In the genomic region with DNA sequence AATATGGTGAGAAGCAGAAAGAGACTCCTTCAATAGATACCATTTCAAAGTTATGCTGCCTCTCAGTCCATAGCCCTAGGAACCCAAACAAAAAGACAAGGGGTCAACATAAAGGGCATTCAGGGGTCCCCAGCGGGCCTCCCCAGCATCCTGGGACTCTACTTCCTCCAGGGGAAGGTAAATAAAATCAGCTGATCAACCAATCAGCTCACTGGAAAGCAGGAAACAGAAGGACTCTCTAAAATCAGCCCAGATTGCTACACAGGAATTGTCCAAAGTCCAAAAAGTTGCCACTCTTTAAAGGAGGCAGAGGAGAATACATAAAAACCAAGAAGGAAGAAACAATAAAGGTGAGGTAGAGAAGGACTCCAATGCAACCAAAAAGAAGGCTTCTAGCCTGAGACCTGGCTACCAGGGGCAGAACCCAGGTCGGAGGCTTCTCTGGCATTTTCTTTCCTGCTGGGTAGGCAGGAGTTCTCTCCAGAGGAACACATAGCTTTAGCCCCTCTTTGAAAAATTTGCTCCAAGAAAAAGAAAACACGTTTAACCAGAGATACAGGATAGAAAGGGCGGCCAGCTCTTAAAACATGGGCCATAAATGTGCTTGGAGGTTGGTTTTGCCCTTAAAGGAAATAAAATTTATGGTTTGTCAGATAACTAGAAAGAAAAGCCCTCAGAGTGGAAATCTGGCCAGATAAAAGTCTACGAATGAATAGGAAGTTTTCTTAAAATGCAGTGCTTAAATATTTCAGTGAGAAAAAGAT, we compare ENCODE assay signal across 1 cellular context.
TF ChIP-seq lines count a peak whose summit lies in the region.

No MANE protein-coding gene starts in this region.

TF ChIP-seq in HepG2, 621 proteins besides CTCF, POLR2A, EP300 and RAD21 (continued from another document and continues in another):
- TF ChIP-seq, protein P1, sequence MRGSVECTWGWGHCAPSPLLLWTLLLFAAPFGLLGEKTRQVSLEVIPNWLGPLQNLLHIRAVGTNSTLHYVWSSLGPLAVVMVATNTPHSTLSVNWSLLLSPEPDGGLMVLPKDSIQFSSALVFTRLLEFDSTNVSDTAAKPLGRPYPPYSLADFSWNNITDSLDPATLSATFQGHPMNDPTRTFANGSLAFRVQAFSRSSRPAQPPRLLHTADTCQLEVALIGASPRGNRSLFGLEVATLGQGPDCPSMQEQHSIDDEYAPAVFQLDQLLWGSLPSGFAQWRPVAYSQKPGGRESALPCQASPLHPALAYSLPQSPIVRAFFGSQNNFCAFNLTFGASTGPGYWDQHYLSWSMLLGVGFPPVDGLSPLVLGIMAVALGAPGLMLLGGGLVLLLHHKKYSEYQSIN (CRISPR knock-in tag; IDR thresholded peaks at IDR 0.05; ENCODE audit: borderline replicate concordance): no peak
- TF ChIP-seq MAFK (conservative IDR thresholded peaks at IDR 0.05 in 1 of 2, IDR thresholded peaks at IDR 0.05 in 1 of 2; ENCODE audit: low read length in 2 of 2) (no peak), NCOA1 (CRISPR knock-in tag; IDR thresholded peaks at IDR 0.05) (no peak), AHR (CRISPR knock-in tag; IDR thresholded peaks at IDR 0.05) (no peak), RBM39 (IDR thresholded peaks at IDR 0.05; ENCODE audit: low read depth, low read length, poor library complexity, severe bottlenecking) (no peak), HNF4G (IDR thresholded peaks at IDR 0.05; ENCODE audit: borderline replicate concordance, low read depth, low read length) (peak; percentile 60; the same call in 1 of the 2 replicates), HNF4G (CRISPR knock-in tag; IDR thresholded peaks at IDR 0.05; ENCODE audit: borderline replicate concordance, low read depth) (no peak), FOXA3 (CRISPR knock-in tag; IDR thresholded peaks at IDR 0.05) (peak; percentile 42), ZFP41 (CRISPR knock-in tag; IDR thresholded peaks at IDR 0.05; ENCODE audit: borderline replicate concordance) (no peak), MBD4 (IDR thresholded peaks at IDR 0.05; ENCODE audit: borderline replicate concordance, low read length) (no peak), ZNF180 (CRISPR knock-in tag; IDR thresholded peaks at IDR 0.05; ENCODE audit: borderline replicate concordance, low read depth) (no peak), NFKB2 (CRISPR knock-in tag; IDR thresholded peaks at IDR 0.05; ENCODE audit: borderline replicate concordance) (no peak), ZNF883 (CRISPR knock-in tag; IDR thresholded peaks at IDR 0.05; ENCODE audit: not compliant biosample characterization) (no peak), ZFAT (CRISPR knock-in tag; conservative IDR thresholded peaks at IDR 0.05) (no peak), ZNF776 (CRISPR knock-in tag; IDR thresholded peaks at IDR 0.05) (no peak), ZNF432 (CRISPR knock-in tag; IDR thresholded peaks at IDR 0.05; ENCODE audit: borderline replicate concordance) (no peak), ZNF558 (CRISPR knock-in tag; IDR thresholded peaks at IDR 0.05; ENCODE audit: borderline replicate concordance) (no peak), ZNF10 (CRISPR knock-in tag; IDR thresholded peaks at IDR 0.05; ENCODE audit: borderline replicate concordance, low read depth) (no peak), NFYC (CRISPR knock-in tag; IDR thresholded peaks at IDR 0.05) (peak; percentile 73), CCDC6 (CRISPR knock-in tag; IDR thresholded peaks at IDR 0.05) (no peak), ZIK1 (CRISPR knock-in tag; IDR thresholded peaks at IDR 0.05; ENCODE audit: borderline replicate concordance, low read depth) (no peak), ZNF841 (CRISPR knock-in tag; IDR thresholded peaks at IDR 0.05; ENCODE audit: borderline replicate concordance) (no peak), ZBTB7B (CRISPR knock-in tag; IDR thresholded peaks at IDR 0.05) (peak; percentile 88), ZC3H4 (CRISPR knock-in tag; IDR thresholded peaks at IDR 0.05; ENCODE audit: borderline replicate concordance) (no peak), ZNF562 (CRISPR knock-in tag; IDR thresholded peaks at IDR 0.05; ENCODE audit: borderline replicate concordance) (no peak), MAF1 (CRISPR knock-in tag; IDR thresholded peaks at IDR 0.05; ENCODE audit: borderline replicate concordance) (no peak), U2AF2 (IDR thresholded peaks at IDR 0.05; ENCODE audit: low read depth, low read length) (no peak), ETV5 (CRISPR knock-in tag; IDR thresholded peaks at IDR 0.05; ENCODE audit: borderline replicate concordance) (peak; percentile 83; the same call in 1 of the 2 replicates), PPARG (CRISPR knock-in tag; conservative IDR thresholded peaks at IDR 0.05) (peak; percentile 52; the same call in 1 of the 2 replicates), ZMYM4 (CRISPR knock-in tag; IDR thresholded peaks at IDR 0.05) (peak; percentile 51; the same call in 1 of the 2 replicates), NCOR1 (IDR thresholded peaks at IDR 0.05; ENCODE audit: borderline replicate concordance, low read length) (peak; percentile 52; the same call in 1 of the 2 replicates), CBX5 (CRISPR knock-in tag; IDR thresholded peaks at IDR 0.05; ENCODE audit: borderline replicate concordance) (no peak), ZNF382 (CRISPR knock-in tag; IDR thresholded peaks at IDR 0.05; ENCODE audit: borderline replicate concordance) (no peak), ATRX (CRISPR knock-in tag; IDR thresholded peaks at IDR 0.05; ENCODE audit: borderline replicate concordance) (no peak), ZNF24 (IDR thresholded peaks at IDR 0.05) (no peak), NFE2 (CRISPR knock-in tag; IDR thresholded peaks at IDR 0.05) (no peak), PHF21A (CRISPR knock-in tag; IDR thresholded peaks at IDR 0.05) (peak; percentile 60; the same call in 1 of the 2 replicates), NFIB (CRISPR knock-in tag; IDR thresholded peaks at IDR 0.05; ENCODE audit: borderline replicate concordance) (no peak)
- TF ChIP-seq, protein P2, sequence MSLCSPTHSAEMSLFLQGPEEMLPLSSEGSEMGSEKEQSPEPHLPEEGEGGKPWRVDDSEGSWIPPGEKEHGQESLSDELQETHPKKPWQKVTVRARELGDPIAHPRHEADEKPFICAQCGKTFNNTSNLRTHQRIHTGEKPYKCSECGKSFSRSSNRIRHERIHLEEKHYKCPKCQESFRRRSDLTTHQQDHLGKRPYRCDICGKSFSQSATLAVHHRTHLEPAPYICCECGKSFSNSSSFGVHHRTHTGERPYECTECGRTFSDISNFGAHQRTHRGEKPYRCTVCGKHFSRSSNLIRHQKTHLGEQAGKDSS (CRISPR knock-in tag; IDR thresholded peaks at IDR 0.05; ENCODE audit: borderline replicate concordance, low read depth): no peak
- TF ChIP-seq, protein P3, sequence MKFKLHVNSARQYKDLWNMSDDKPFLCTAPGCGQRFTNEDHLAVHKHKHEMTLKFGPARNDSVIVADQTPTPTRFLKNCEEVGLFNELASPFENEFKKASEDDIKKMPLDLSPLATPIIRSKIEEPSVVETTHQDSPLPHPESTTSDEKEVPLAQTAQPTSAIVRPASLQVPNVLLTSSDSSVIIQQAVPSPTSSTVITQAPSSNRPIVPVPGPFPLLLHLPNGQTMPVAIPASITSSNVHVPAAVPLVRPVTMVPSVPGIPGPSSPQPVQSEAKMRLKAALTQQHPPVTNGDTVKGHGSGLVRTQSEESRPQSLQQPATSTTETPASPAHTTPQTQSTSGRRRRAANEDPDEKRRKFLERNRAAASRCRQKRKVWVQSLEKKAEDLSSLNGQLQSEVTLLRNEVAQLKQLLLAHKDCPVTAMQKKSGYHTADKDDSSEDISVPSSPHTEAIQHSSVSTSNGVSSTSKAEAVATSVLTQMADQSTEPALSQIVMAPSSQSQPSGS (CRISPR knock-in tag; IDR thresholded peaks at IDR 0.05): no peak
- TF ChIP-seq, protein P4, sequence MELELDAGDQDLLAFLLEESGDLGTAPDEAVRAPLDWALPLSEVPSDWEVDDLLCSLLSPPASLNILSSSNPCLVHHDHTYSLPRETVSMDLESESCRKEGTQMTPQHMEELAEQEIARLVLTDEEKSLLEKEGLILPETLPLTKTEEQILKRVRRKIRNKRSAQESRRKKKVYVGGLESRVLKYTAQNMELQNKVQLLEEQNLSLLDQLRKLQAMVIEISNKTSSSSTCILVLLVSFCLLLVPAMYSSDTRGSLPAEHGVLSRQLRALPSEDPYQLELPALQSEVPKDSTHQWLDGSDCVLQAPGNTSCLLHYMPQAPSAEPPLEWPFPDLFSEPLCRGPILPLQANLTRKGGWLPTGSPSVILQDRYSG (CRISPR knock-in tag; IDR thresholded peaks at IDR 0.05): no peak
- TF ChIP-seq, protein P5, sequence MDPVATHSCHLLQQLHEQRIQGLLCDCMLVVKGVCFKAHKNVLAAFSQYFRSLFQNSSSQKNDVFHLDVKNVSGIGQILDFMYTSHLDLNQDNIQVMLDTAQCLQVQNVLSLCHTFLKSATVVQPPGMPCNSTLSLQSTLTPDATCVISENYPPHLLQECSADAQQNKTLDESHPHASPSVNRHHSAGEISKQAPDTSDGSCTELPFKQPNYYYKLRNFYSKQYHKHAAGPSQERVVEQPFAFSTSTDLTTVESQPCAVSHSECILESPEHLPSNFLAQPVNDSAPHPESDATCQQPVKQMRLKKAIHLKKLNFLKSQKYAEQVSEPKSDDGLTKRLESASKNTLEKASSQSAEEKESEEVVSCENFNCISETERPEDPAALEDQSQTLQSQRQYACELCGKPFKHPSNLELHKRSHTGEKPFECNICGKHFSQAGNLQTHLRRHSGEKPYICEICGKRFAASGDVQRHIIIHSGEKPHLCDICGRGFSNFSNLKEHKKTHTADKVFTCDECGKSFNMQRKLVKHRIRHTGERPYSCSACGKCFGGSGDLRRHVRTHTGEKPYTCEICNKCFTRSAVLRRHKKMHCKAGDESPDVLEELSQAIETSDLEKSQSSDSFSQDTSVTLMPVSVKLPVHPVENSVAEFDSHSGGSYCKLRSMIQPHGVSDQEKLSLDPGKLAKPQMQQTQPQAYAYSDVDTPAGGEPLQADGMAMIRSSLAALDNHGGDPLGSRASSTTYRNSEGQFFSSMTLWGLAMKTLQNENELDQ (CRISPR knock-in tag; IDR thresholded peaks at IDR 0.05; ENCODE audit: borderline replicate concordance): no peak
- TF ChIP-seq, protein P6, sequence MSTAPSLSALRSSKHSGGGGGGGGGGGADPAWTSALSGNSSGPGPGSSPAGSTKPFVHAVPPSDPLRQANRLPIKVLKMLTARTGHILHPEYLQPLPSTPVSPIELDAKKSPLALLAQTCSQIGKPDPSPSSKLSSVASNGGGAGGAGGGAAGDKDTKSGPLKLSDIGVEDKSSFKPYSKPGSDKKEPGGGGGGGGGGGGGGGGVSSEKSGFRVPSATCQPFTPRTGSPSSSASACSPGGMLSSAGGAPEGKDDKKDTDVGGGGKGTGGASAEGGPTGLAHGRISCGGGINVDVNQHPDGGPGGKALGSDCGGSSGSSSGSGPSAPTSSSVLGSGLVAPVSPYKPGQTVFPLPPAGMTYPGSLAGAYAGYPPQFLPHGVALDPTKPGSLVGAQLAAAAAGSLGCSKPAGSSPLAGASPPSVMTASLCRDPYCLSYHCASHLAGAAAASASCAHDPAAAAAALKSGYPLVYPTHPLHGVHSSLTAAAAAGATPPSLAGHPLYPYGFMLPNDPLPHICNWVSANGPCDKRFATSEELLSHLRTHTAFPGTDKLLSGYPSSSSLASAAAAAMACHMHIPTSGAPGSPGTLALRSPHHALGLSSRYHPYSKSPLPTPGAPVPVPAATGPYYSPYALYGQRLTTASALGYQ (CRISPR knock-in tag; IDR thresholded peaks at IDR 0.05): peak; percentile 57; the same call in 1 of the 2 replicates
- TF ChIP-seq, protein P7, sequence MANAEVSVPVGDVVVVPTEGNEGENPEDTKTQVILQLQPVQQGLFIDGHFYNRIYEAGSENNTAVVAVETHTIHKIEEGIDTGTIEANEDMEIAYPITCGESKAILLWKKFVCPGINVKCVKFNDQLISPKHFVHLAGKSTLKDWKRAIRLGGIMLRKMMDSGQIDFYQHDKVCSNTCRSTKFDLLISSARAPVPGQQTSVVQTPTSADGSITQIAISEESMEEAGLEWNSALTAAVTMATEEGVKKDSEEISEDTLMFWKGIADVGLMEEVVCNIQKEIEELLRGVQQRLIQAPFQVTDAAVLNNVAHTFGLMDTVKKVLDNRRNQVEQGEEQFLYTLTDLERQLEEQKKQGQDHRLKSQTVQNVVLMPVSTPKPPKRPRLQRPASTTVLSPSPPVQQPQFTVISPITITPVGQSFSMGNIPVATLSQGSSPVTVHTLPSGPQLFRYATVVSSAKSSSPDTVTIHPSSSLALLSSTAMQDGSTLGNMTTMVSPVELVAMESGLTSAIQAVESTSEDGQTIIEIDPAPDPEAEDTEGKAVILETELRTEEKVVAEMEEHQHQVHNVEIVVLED (CRISPR knock-in tag; IDR thresholded peaks at IDR 0.05; ENCODE audit: borderline replicate concordance): no peak
- TF ChIP-seq, protein P8, sequence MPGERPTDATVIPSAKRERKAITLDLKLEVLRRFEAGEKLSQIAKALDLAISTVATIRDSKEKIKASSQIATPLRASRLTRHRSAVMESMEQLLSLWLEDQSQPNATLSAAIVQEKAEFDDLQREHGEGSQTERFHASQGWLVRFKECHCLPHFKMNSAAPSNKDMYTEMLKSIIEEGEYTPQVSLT (CRISPR knock-in tag; IDR thresholded peaks at IDR 0.05; ENCODE audit: borderline replicate concordance, low read depth): no peak
- TF ChIP-seq, protein P9, sequence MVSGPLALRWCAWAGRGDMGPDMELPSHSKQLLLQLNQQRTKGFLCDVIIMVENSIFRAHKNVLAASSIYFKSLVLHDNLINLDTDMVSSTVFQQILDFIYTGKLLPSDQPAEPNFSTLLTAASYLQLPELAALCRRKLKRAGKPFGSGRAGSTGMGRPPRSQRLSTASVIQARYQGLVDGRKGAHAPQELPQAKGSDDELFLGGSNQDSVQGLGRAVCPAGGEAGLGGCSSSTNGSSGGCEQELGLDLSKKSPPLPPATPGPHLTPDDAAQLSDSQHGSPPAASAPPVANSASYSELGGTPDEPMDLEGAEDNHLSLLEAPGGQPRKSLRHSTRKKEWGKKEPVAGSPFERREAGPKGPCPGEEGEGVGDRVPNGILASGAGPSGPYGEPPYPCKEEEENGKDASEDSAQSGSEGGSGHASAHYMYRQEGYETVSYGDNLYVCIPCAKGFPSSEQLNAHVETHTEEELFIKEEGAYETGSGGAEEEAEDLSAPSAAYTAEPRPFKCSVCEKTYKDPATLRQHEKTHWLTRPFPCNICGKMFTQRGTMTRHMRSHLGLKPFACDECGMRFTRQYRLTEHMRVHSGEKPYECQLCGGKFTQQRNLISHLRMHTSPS (CRISPR knock-in tag; IDR thresholded peaks at IDR 0.05; ENCODE audit: low read depth): no peak
- TF ChIP-seq, protein P10, sequence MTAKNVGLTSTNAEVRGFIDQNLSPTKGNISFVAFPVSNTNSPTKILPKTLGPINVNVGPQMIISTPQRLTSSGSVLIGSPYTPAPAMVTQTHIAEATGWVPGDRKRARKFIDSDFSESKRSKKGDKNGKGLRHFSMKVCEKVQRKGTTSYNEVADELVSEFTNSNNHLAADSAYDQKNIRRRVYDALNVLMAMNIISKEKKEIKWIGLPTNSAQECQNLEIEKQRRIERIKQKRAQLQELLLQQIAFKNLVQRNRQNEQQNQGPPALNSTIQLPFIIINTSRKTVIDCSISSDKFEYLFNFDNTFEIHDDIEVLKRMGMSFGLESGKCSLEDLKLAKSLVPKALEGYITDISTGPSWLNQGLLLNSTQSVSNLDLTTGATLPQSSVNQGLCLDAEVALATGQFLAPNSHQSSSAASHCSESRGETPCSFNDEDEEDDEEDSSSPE (CRISPR knock-in tag; IDR thresholded peaks at IDR 0.05): no peak
- TF ChIP-seq, protein P11, sequence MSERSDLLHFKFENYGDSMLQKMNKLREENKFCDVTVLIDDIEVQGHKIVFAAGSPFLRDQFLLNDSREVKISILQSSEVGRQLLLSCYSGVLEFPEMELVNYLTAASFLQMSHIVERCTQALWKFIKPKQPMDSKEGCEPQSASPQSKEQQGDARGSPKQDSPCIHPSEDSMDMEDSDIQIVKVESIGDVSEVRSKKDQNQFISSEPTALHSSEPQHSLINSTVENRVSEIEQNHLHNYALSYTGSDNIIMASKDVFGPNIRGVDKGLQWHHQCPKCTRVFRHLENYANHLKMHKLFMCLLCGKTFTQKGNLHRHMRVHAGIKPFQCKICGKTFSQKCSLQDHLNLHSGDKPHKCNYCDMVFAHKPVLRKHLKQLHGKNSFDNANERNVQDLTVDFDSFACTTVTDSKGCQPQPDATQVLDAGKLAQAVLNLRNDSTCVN (CRISPR knock-in tag; IDR thresholded peaks at IDR 0.05; ENCODE audit: borderline replicate concordance): no peak
